Comparison of ENCODE assay signal across 8 cellular contexts in genomic region chr6:148343383-148343782, GRCh38. TPM values are rescaled to one million over a fixed set of nuclear protein-coding genes. Genes with fewer than 3 reads are reported as not detected.
DNase-seq lines count a peak whose midpoint lies in the region; ATAC-seq and TF ChIP-seq lines count a peak whose summit lies in the region.

No MANE protein-coding gene starts in this region.

- DNase-seq in DMS 273 (lab: John Stamatoyannopoulos, UW; ENCODE audit: unreplicated experiment) (peak; percentile 50), DMS 273 treated with DMSO at 0.1 percent for 48 hours (lab: John Stamatoyannopoulos, UW) (no peak), astrocyte of the cerebellum (ENCODE audit: low read depth) (no peak), left lobe of liver (ENCODE audit: low spot score) (no peak), superior temporal gyrus (ENCODE audit: extremely low spot score) (peak; percentile 70)

- peak overlapping the region; percentile 71 for H3K4me3 ChIP-seq in astrocyte of the cerebellum (ENCODE audit: low read depth, low read length)

- no peak for TF ChIP-seq CTCF in astrocyte of the cerebellum (IDR thresholded peaks at IDR 0.05; ENCODE audit: low read depth, low read length, missing control alignments)

- peak; percentile 5 for ATAC-seq in left lobe of liver
- ATAC-seq in HG03354 (IDR thresholded peaks at IDR 0.05; ENCODE audit: poor library complexity, severe bottlenecking, unreplicated experiment), result no peak
- no peak for ATAC-seq in HG03280 (IDR thresholded peaks at IDR 0.05; ENCODE audit: unreplicated experiment)
- no peak for ATAC-seq in GM19395 (IDR thresholded peaks at IDR 0.05; ENCODE audit: unreplicated experiment)

- in situ Hi-C loops in astrocyte of the cerebellum (cut with HindIII; ENCODE audit: low sequenced_read_pairs), result no loop called here

RNA-seq across cellular contexts. Expression of gene SASH1, which starts 0.7 kb away (rescaled TPM):
- 14.0 TPM for total RNA-seq in left lobe of liver

Comparison
In these comparisons a context has a peak if more than half of its experiments do, and no peak if none do; other contexts are left out.
1. DNase-seq: peak in DMS 273 (single experiment) and superior temporal gyrus (single experiment); none in DMS 273 treated with DMSO at 0.1 percent for 48 hours (single experiment), astrocyte of the cerebellum (single experiment) and left lobe of liver (single experiment).